1 cellular context compared by ENCODE assay signal in the genomic region with DNA sequence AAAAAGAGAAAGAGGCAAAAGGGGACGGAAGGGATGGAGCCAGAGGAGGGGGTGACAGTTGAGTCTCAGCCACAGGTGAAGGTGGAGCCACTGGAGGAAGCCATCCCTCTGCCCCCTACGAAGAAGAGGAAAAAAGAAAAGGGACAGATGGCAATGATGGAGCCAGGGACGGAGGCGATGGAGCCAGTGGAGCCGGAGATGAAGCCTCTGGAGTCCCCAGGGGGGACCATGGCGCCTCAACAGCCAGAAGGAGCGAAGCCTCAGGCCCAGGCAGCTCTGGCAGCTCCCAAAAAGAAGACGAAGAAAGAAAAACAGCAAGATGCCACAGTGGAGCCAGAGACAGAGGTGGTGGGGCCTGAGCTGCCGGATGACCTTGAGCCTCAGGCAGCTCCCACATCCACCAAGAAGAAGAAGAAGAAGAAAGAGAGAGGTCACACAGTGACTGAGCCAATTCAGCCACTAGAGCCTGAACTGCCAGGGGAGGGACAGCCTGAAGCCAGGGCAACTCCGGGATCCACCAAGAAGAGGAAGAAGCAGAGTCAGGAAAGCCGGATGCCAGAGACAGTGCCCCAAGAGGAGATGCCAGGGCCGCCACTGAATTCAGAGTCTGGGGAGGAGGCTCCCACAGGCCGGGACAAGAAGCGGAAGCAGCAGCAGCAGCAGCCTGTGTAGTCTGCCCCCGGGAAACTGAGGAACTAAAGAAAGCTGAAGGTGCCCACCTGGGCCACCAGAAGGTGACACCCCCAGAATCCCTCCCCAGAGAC.
TF ChIP-seq lines count a peak whose summit lies in the region.

No MANE protein-coding gene starts in this region.

TF ChIP-seq in WTC11, 78 proteins besides CTCF, POLR2A, EP300 and RAD21 (continued from another document):
- TF ChIP-seq, protein P1, sequence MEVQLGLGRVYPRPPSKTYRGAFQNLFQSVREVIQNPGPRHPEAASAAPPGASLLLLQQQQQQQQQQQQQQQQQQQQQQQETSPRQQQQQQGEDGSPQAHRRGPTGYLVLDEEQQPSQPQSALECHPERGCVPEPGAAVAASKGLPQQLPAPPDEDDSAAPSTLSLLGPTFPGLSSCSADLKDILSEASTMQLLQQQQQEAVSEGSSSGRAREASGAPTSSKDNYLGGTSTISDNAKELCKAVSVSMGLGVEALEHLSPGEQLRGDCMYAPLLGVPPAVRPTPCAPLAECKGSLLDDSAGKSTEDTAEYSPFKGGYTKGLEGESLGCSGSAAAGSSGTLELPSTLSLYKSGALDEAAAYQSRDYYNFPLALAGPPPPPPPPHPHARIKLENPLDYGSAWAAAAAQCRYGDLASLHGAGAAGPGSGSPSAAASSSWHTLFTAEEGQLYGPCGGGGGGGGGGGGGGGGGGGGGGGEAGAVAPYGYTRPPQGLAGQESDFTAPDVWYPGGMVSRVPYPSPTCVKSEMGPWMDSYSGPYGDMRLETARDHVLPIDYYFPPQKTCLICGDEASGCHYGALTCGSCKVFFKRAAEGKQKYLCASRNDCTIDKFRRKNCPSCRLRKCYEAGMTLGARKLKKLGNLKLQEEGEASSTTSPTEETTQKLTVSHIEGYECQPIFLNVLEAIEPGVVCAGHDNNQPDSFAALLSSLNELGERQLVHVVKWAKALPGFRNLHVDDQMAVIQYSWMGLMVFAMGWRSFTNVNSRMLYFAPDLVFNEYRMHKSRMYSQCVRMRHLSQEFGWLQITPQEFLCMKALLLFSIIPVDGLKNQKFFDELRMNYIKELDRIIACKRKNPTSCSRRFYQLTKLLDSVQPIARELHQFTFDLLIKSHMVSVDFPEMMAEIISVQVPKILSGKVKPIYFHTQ (CRISPR knock-in tag; IDR thresholded peaks at IDR 0.05) = no peak
- TF ChIP-seq, protein P2, sequence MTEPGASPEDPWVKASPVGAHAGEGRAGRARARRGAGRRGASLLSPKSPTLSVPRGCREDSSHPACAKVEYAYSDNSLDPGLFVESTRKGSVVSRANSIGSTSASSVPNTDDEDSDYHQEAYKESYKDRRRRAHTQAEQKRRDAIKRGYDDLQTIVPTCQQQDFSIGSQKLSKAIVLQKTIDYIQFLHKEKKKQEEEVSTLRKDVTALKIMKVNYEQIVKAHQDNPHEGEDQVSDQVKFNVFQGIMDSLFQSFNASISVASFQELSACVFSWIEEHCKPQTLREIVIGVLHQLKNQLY (CRISPR knock-in tag; IDR thresholded peaks at IDR 0.05) = no peak
